ENCODE assay signal across 26 cellular contexts in the genomic region with DNA sequence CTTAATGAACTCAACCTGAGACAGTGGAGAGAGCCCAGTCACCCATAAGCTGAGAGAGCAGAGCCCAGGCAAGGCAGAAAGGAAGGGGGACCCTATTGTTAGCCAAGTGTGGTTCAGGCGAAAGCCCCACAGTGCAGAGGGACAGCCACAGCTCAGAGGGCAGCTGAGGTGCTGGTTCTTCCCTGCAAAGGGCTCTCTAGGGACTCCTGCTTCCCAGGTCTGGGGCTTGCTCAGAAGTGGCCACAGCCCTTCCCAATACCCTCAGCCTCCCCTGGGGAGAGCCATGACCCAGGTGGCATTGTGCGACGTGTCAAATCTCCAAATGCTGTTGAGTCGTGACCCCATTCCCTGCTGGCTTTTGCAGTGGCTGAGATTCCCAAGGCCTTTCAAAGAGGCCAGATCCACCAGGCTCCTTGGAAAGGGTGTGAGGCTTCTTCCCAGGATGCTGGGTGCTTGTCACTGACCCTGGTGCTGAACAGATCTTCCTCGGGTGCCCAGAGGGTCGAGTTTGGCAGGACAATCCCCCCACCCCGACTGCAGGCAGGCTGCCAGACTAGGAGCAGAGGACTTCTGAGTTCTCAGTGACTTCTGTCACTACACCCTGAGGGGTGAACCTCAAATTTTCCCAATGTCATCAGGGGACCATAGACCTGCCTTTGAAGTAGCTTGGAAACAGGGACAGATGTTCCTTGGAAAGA. TPM values are rescaled to one million over a fixed set of nuclear protein-coding genes. Genes with fewer than 3 reads are reported as not detected.
"Had no signal": no experiment of that assay in that cellular context is flagged by ENCODE, and none has a peak within 500 bp of the region (broad histone marks: within the 10 kb centered on the region; RNA-seq: fewer than 3 reads in every experiment).

No MANE protein-coding gene starts in this region.

- H3K27me3 ChIP-seq: right lobe of liver, stomach, testis, upper lobe of left lung had no signal

- DNase-seq: activated CD4-positive, alpha-beta T cell treated with anti-CD3 and anti-CD28 coated beads, Interleukin-2, amount 50 U/mL, for 4 hours; activated CD4-positive, CD25-positive, alpha-beta regulatory T cell treated with anti-CD3 and anti-CD28 coated beads, Interleukin-2, amount 50 U/mL, for 72 hours; activated naive CD4-positive, alpha-beta T cell treated with Interleukin-2 at 50 U/mL for 16 hours; dermis blood vessel endothelial cell; effector memory CD8-positive, alpha-beta T cell; left colon; right lobe of liver; stimulated activated CD4-positive, alpha-beta T cell treated with anti-CD3 and anti-CD28 coated beads, Interleukin-4, amount 100 ng/mL, for 4 hours; stimulated activated CD8-positive, alpha-beta memory T cell treated with anti-CD3 and anti-CD28 coated beads, Interleukin-4, amount 100 ng/mL, for 48 hours; stomach; T-helper 1 cell; T1000; testis; upper lobe of left lung had no signal

- H3K4me1 ChIP-seq: lower lobe of right lung, right lobe of liver, stomach, testis, upper lobe of left lung had no signal

- H3K4me3 ChIP-seq: lower lobe of right lung, right lobe of liver, smooth muscle cell, stomach, testis, upper lobe of left lung had no signal

- FAIRE-seq: astrocyte, bronchial epithelial cell had no signal

- H3K36me3 ChIP-seq: lower lobe of right lung, right lobe of liver, stomach, upper lobe of left lung had no signal

- H3K4me2 ChIP-seq: smooth muscle cell had no signal

- H3K27ac ChIP-seq: epithelial cell of prostate, lower lobe of right lung, right lobe of liver, stomach, testis, upper lobe of left lung had no signal

- ATAC-seq: activated T-helper 17 cell treated with anti-CD3 and anti-CD28 coated beads, Interleukin-2, amount 50 U/mL, for 72 hours; effector memory CD8-positive, alpha-beta T cell; left colon; lower lobe of right lung had no signal

- H3K27me3 Mint-ChIP-seq: activated T-helper 17 cell treated with anti-CD3 and anti-CD28 coated beads, Interleukin-2, amount 50 U/mL, for 72 hours; effector memory CD8-positive, alpha-beta T cell had no signal

- H3K4me1 Mint-ChIP-seq: activated T-helper 17 cell treated with anti-CD3 and anti-CD28 coated beads, Interleukin-2, amount 50 U/mL, for 72 hours; neural crest cell had no signal

- H3K9me3 Mint-ChIP-seq: activated T-helper 17 cell treated with anti-CD3 and anti-CD28 coated beads, Interleukin-2, amount 50 U/mL, for 72 hours; effector memory CD8-positive, alpha-beta T cell; neural crest cell had no signal

- H3K4me3 Mint-ChIP-seq: activated T-helper 17 cell treated with anti-CD3 and anti-CD28 coated beads, Interleukin-2, amount 50 U/mL, for 72 hours; effector memory CD8-positive, alpha-beta T cell; neural crest cell had no signal

- H3K27ac Mint-ChIP-seq: activated T-helper 17 cell treated with anti-CD3 and anti-CD28 coated beads, Interleukin-2, amount 50 U/mL, for 72 hours; effector memory CD8-positive, alpha-beta T cell had no signal

- H3K9me3 ChIP-seq: lower lobe of right lung, right lobe of liver, stomach, testis, upper lobe of left lung had no signal

RNA-seq across cellular contexts. Expression of gene CCL17, which starts 2.5 kb away (rescaled TPM):
- total RNA-seq: astrocyte, bronchial epithelial cell, cerebellum, dermis blood vessel endothelial cell, frontal cortex, left colon, neural crest cell, osteoblast, pulmonary artery endothelial cell, right lobe of liver, smooth muscle cell, stomach had no signal
- polyA plus RNA-seq: adipose tissue, smooth muscle cell had no signal

RNA-seq across cellular contexts. Expression of gene CX3CL1, which starts 29.8 kb away (rescaled TPM):
- total RNA-seq: activated T-helper 17 cell treated with anti-CD3 and anti-CD28 coated beads, Interleukin-2, amount 50 U/mL, for 72 hours; bronchial epithelial cell; osteoblast had no signal

RNA-seq across cellular contexts. Expression of gene CCL22, which starts 43.5 kb away (rescaled TPM):
- total RNA-seq: astrocyte, bronchial epithelial cell, cerebellum, dermis blood vessel endothelial cell, frontal cortex, neural crest cell, osteoblast, pulmonary artery endothelial cell, smooth muscle cell, testis had no signal
- polyA plus RNA-seq: smooth muscle cell had no signal
